In genomic region chr2:208799397-208799796, GRCh38 we compare ENCODE assay signal across 23 cellular contexts.
A peak's percentile ranks its signal among the peaks of the same experiment; 100 is the strongest.
DNase-seq lines count a peak whose midpoint lies in the region; ATAC-seq and TF ChIP-seq lines count a peak whose summit lies in the region.
"Had no signal": no experiment of that assay in that cellular context is flagged by ENCODE, and none has a peak within 500 bp of the region (broad histone marks: within the 10 kb centered on the region; RNA-seq: fewer than 3 reads in every experiment).

No MANE protein-coding gene starts in this region.

- H3K36me3 ChIP-seq in endodermal cell (ENCODE audit: control insufficient read depth, insufficient read depth, low read length) (no peaks in the 10 kb centered on the region), neural progenitor cell (no peaks in the 10 kb centered on the region)
- H3K36me3 ChIP-seq: BE2C; BLaER1 treated with 17β-estradiol and CSF1 and Interleukin-3, amounts not matched to agents 10 nM and 100 nM had no signal

- H3K4me3 Mint-ChIP-seq in endodermal cell, result no peak overlapping the region
- H3K4me3 Mint-ChIP-seq in neural progenitor cell, result no peak overlapping the region
- H3K4me3 Mint-ChIP-seq: CD14-positive monocyte; CD4-positive, alpha-beta T cell; CD8-positive, alpha-beta memory T cell; GM23338; H9 had no signal

- H3K9me3 Mint-ChIP-seq in endodermal cell (peaks cover 6% of the 10 kb centered on the region), neural progenitor cell (peaks cover 3% of the 10 kb centered on the region)
- H3K9me3 Mint-ChIP-seq: CD4-positive, alpha-beta T cell had no signal

- H3K79me2 ChIP-seq in neural progenitor cell (ENCODE audit: low read depth), result no peaks in the 10 kb centered on the region

- no peaks in the 10 kb centered on the region for H4K20me1 ChIP-seq in neural progenitor cell (ENCODE audit: low read depth)
- H4K20me1 ChIP-seq: BLaER1 treated with 17β-estradiol and CSF1 and Interleukin-3, amounts not matched to agents 10 nM and 100 nM had no signal

- H3K27ac Mint-ChIP-seq in endodermal cell (no peak overlapping the region), neural progenitor cell (no peak overlapping the region)
- H3K27ac Mint-ChIP-seq: CD14-positive monocyte; CD4-positive, alpha-beta T cell; CD8-positive, alpha-beta memory T cell; GM23338; H9 had no signal

- no peak overlapping the region for H3K9ac ChIP-seq in endodermal cell (ENCODE audit: extremely low read depth, low read length, poor library complexity, severe bottlenecking)
- no peak overlapping the region for H3K9ac ChIP-seq in neural progenitor cell
- H3K9ac ChIP-seq: BLaER1 treated with 17β-estradiol and CSF1 and Interleukin-3, amounts not matched to agents 10 nM and 100 nM had no signal

- no peaks in the 10 kb centered on the region for H3K27me3 Mint-ChIP-seq in endodermal cell (ENCODE audit: insufficient read depth)
- H3K27me3 Mint-ChIP-seq in neural progenitor cell (ENCODE audit: insufficient read depth, low read depth), result no peaks in the 10 kb centered on the region
- H3K27me3 Mint-ChIP-seq: CD4-positive, alpha-beta T cell; CD8-positive, alpha-beta memory T cell had no signal

- ATAC-seq in GM18868 (IDR thresholded peaks at IDR 0.05; ENCODE audit: unreplicated experiment), result peak; percentile 54
- ATAC-seq in HG03060 (IDR thresholded peaks at IDR 0.05; ENCODE audit: low read depth, unreplicated experiment), result peak; percentile 91
- ATAC-seq in HG02840 (IDR thresholded peaks at IDR 0.05; ENCODE audit: low FRiP score, unreplicated experiment), result no peak
- ATAC-seq: A549, GM12878, GM23338, HCT116 had no signal

- H3K36me3 Mint-ChIP-seq in endodermal cell (ENCODE audit: low read depth) (no peaks in the 10 kb centered on the region), neural progenitor cell (no peaks in the 10 kb centered on the region)
- H3K36me3 Mint-ChIP-seq: CD14-positive monocyte; CD8-positive, alpha-beta memory T cell had no signal

- DNase-seq in endodermal cell (no peak), cerebellum (ENCODE audit: low spot score) (no peak), neural progenitor cell (ENCODE audit: low spot score) (no peak)
- DNase-seq: 8988T; ACHN; AML-193; BE2C; CD4-positive, alpha-beta T cell; CD8-positive, alpha-beta memory T cell; DMS 273 treated with DMSO at 0.1 percent for 48 hours; DMS79; EL; GDM1; H9 had no signal

- no peaks in the 10 kb centered on the region for H3K9me3 ChIP-seq in endodermal cell (ENCODE audit: control insufficient read depth, low read length)
- no peaks in the 10 kb centered on the region for H3K9me3 ChIP-seq in neural progenitor cell (ENCODE audit: low read depth)
- H3K9me3 ChIP-seq: A549; BE2C; BLaER1 treated with 17β-estradiol and CSF1 and Interleukin-3, amounts not matched to agents 10 nM and 100 nM had no signal

- no peak for TF ChIP-seq CTCF in endodermal cell (conservative IDR thresholded peaks at IDR 0.05)
- TF ChIP-seq CTCF in neural progenitor cell (IDR thresholded peaks at IDR 0.05), result no peak

- no peak overlapping the region for H3K4me2 ChIP-seq in neural progenitor cell
- H3K4me2 ChIP-seq: A549, GM23338 had no signal

- no peaks in the 10 kb centered on the region for H3K27me3 ChIP-seq in endodermal cell (ENCODE audit: control insufficient read depth, insufficient read depth, low read length, poor library complexity, severe bottlenecking)
- no peaks in the 10 kb centered on the region for H3K27me3 ChIP-seq in neural progenitor cell
- H3K27me3 ChIP-seq: BE2C; BLaER1 treated with 17β-estradiol and CSF1 and Interleukin-3, amounts not matched to agents 10 nM and 100 nM had no signal

- no peak overlapping the region for H2AFZ ChIP-seq in neural progenitor cell (replicated peaks)

- H3K4me1 ChIP-seq in endodermal cell (ENCODE audit: control insufficient read depth, insufficient read depth, low read length) (no peaks in the 10 kb centered on the region), neural progenitor cell (no peaks in the 10 kb centered on the region)
- H3K4me1 ChIP-seq: A549, BE2C had no signal

- H3K4me1 Mint-ChIP-seq in endodermal cell (no peaks in the 10 kb centered on the region), neural progenitor cell (peaks cover 5% of the 10 kb centered on the region)
- H3K4me1 Mint-ChIP-seq: CD14-positive monocyte; CD8-positive, alpha-beta memory T cell had no signal

- no peaks in the 10 kb centered on the region for H3F3A ChIP-seq in neural progenitor cell (ENCODE audit: low read depth)

- peak overlapping the region; percentile 93 for H3K27ac ChIP-seq in endodermal cell (ENCODE audit: low read depth, low read length)
- H3K27ac ChIP-seq in neural progenitor cell, result no peak overlapping the region
- H3K27ac ChIP-seq: A549; BLaER1 treated with 17β-estradiol and CSF1 and Interleukin-3, amounts not matched to agents 10 nM and 100 nM had no signal

- H3K4me3 ChIP-seq in endodermal cell (ENCODE audit: low read length), result no peak overlapping the region
- H3K4me3 ChIP-seq in neural progenitor cell, result no peak overlapping the region
- H3K4me3 ChIP-seq: A549; BLaER1 treated with 17β-estradiol and CSF1 and Interleukin-3, amounts not matched to agents 10 nM and 100 nM; GM12878; GM23338 had no signal

- 97% methylated on average over 2 of the region's 2 CpGs; no CpG with 5 or more reads in 1 of the 2 experiments for WGBS in endodermal cell (ENCODE audit: insufficient coverage in 1 of 2, insufficient read length in 1 of 2), 2 experiments
